14 cellular contexts compared by ENCODE assay signal in the genomic region with DNA sequence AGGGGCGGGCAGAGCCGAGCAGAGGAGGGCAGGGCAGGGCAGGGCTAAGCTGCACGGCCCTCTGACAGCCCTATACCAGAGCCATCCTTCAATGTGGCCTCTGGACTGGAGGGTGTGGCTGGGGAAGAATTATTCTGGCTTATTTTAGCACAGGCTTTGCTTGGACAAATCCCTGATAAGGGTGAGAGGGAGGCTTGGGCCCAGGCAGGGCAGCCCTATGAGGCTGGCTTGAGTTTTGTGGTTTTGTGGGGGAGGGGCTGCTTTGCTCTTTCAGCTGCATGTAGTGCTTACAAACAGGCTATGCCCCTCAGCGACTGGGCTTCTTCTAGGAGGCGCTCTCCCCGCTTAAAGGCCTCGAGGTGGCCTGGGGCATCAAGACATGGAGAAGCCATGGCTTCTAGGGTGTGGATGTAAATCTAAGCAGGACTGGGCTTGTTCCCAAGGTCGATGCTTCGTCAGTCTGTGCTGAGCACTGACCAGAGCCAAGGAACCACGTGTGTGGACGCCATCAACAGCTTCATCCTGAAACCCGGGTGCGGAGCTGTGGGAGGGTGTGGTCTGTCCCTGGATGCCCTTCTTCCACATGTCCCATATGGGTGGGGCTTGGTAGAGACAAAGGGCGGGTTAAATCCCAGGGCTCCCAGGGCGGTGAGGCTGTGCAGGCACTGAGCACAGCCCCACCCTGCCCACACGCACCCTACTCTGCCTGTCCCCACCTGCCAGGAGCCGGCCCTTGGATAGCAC. TPM values are rescaled to one million over a fixed set of nuclear protein-coding genes. Genes with fewer than 3 reads are reported as not detected.
DNase-seq lines count a peak whose midpoint lies in the region; ATAC-seq and TF ChIP-seq lines count a peak whose summit lies in the region.
"Had no signal": no experiment of that assay in that cellular context is flagged by ENCODE, and none has a peak within 500 bp of the region (broad histone marks: within the 10 kb centered on the region; RNA-seq: fewer than 3 reads in every experiment).

No MANE protein-coding gene starts in this region.

- WGBS in neuronal stem cell (ENCODE audit: extremely low coverage in 2 of 2, insufficient read length in 2 of 2, insufficient replicate concordance in 1 of 2), 2 donors, result no CpG with 5 or more reads among the region's 17 CpGs

- H4K91ac ChIP-seq in neuronal stem cell (ENCODE audit: low read depth, low read length, poor library complexity), result peak overlapping the region; percentile 59

- H3K4me3 ChIP-seq in fibroblast of mammary gland (ENCODE audit: control insufficient read depth, low read depth, low read length) (no peak overlapping the region), neuronal stem cell (ENCODE audit: low read length in 2 of 2) (no peak overlapping the region)
- H3K4me3 ChIP-seq: lung, MG63, SJSA1 had no signal

- no peak overlapping the region for H2BK12ac ChIP-seq in neuronal stem cell (ENCODE audit: low read length)

- H2AFZ ChIP-seq in neuronal stem cell (ENCODE audit: low read length), result no peak overlapping the region

- H3K23ac ChIP-seq in neuronal stem cell (ENCODE audit: low read depth, low read length, poor library complexity), result peak overlapping the region; percentile 27

- ATAC-seq in HG02981 (IDR thresholded peaks at IDR 0.05; ENCODE audit: unreplicated experiment) (no peak), GM18511 (IDR thresholded peaks at IDR 0.05; ENCODE audit: unreplicated experiment) (no peak), GM19452 (IDR thresholded peaks at IDR 0.05; ENCODE audit: unreplicated experiment) (no peak)

- TF ChIP-seq CTCF in AG09319 (IDR thresholded peaks at IDR 0.05; ENCODE audit: low read depth, low read length), result no peak
- TF ChIP-seq CTCF in fibroblast of mammary gland (conservative IDR thresholded peaks at IDR 0.05; ENCODE audit: control insufficient read depth, insufficient read depth, low read depth, low read length), result no peak

- H3K18ac ChIP-seq in neuronal stem cell (ENCODE audit: low read length), result no peak overlapping the region

- no peak overlapping the region for H2BK15ac ChIP-seq in neuronal stem cell (ENCODE audit: low read length)

- H2BK120ac ChIP-seq in neuronal stem cell (ENCODE audit: low read depth, low read length), result no peak overlapping the region

- DNase-seq in AG09319 (ENCODE audit: extremely low read depth, low read depth) (peak; percentile 20), SW480 (ENCODE audit: low spot score) (peak; percentile 12), fibroblast of mammary gland (ENCODE audit: low read depth) (peak; percentile 82), neuronal stem cell (ENCODE audit: low spot score) (no peak), T-helper 9 cell (no peak)
- DNase-seq: cerebellar nuclear complex, HFFc6, NCI-H2081 treated with DMSO at 0.1 percent for 48 hours had no signal

- no peaks in the 10 kb centered on the region for H3K27me3 ChIP-seq in neuronal stem cell (ENCODE audit: control insufficient read depth in 3 of 3, insufficient read depth in 3 of 3, low read depth in 1 of 3, low read length in 3 of 3)
- H3K27me3 ChIP-seq: MG63, SJSA1 had no signal

- no peaks in the 10 kb centered on the region for H3K79me1 ChIP-seq in neuronal stem cell (ENCODE audit: low read depth, low read length)

- H3K27ac ChIP-seq in neuronal stem cell (replicated peaks; ENCODE audit: low read length), result no peak overlapping the region
- H3K27ac ChIP-seq: SJSA1 had no signal

- no peaks in the 10 kb centered on the region for H3K9me3 ChIP-seq in neuronal stem cell (replicated peaks in 1 of 2; ENCODE audit: control insufficient read depth in 2 of 2, insufficient read depth in 1 of 2, low read depth in 1 of 2, low read length in 2 of 2)
- H3K9me3 ChIP-seq: MG63, SJSA1 had no signal

- H3K9ac ChIP-seq in neuronal stem cell (ENCODE audit: low read depth, low read length, poor library complexity), result peak overlapping the region; percentile 52

- H3K4me2 ChIP-seq in neuronal stem cell (ENCODE audit: insufficient read depth, low read length, poor library complexity, severe bottlenecking), result no peak overlapping the region

- H3K36me3 ChIP-seq in neuronal stem cell (replicated peaks in 1 of 2; ENCODE audit: control insufficient read depth in 2 of 2, insufficient read depth in 2 of 2, low read length in 2 of 2), result peaks cover 70 to 97% of the 10 kb centered on the region in 2 donors

- no peak overlapping the region for H3K14ac ChIP-seq in neuronal stem cell (ENCODE audit: low read length)

- no peaks in the 10 kb centered on the region for H3K4me1 ChIP-seq in neuronal stem cell (ENCODE audit: control insufficient read depth in 2 of 2, insufficient read depth in 1 of 2, low read depth in 1 of 2, low read length in 2 of 2)
- H3K4me1 ChIP-seq: SJSA1 had no signal

- H2AK5ac ChIP-seq in neuronal stem cell (ENCODE audit: low read depth, low read length), result peak overlapping the region; percentile 42

- no peak overlapping the region for H4K8ac ChIP-seq in neuronal stem cell (ENCODE audit: low read depth, low read length)

- no peak overlapping the region for H3K4ac ChIP-seq in neuronal stem cell (ENCODE audit: low read length)

- H2BK5ac ChIP-seq in neuronal stem cell (ENCODE audit: low read length), result no peak overlapping the region

RNA-seq across cellular contexts. Expression of a gene that starts 45.7 kb away (rescaled TPM):
- 4.8 TPM for polyA plus RNA-seq in neuronal stem cell (2013, experiment 1 of 2)
- polyA plus RNA-seq in neuronal stem cell (2013, experiment 2 of 2), result 4.2 TPM

RNA-seq across cellular contexts. Expression of a gene that starts 49.0 kb away (rescaled TPM):
- 13.6 TPM for polyA plus RNA-seq in neuronal stem cell (2013, experiment 1 of 2)
- 14.2 TPM for polyA plus RNA-seq in neuronal stem cell (2013, experiment 2 of 2)

Comparison
In these comparisons a context has a peak if more than half of its experiments do, and no peak if none do; other contexts are left out.
1. DNase-seq: peak in AG09319 (single experiment), SW480 (single experiment) and fibroblast of mammary gland (single experiment); none in neuronal stem cell (single experiment) and T-helper 9 cell (single experiment).